ENCODE assay signal across 1 cellular context in the genomic region with DNA sequence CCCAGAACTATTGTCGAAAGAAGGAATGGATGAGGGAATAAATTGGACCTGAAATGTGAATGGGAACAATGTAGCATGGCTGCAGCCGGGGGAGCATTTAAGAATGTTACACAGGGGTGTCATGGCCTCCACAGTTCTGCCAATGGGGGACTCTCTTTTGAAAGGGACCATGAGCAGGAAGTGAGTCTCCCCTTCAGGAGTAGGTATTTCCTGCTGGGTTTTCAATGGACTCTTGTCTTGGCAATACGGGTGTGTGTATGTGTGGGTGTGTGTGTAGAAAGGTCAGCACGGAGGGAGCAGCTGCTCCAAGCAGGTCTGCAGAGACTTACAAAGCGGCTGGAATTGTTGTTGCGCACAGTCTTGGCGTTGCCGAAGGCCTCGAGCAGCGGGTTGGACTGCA.
TF ChIP-seq lines count a peak whose summit lies in the region.

No MANE protein-coding gene starts in this region.

TF ChIP-seq in K562, 482 proteins besides CTCF, POLR2A, EP300 and RAD21 (continues in another document):
- no peak for TF ChIP-seq ZNF431 (CRISPR knock-in tag; IDR thresholded peaks at IDR 0.05)
- TF ChIP-seq ZBTB43 (CRISPR knock-in tag; IDR thresholded peaks at IDR 0.05), result no peak
- TF ChIP-seq RBM15 (IDR thresholded peaks at IDR 0.05; ENCODE audit: insufficient read depth, low read length), result no peak
- TF ChIP-seq BRF1 (IDR thresholded peaks at IDR 0.05; ENCODE audit: borderline replicate concordance, extremely low read depth, insufficient read length), result no peak
- peak; percentile 97 for TF ChIP-seq GABPB1 (CRISPR knock-in tag; IDR thresholded peaks at IDR 0.05)
- TF ChIP-seq FOXP1 (CRISPR knock-in tag; IDR thresholded peaks at IDR 0.05), result 0 out of 2 replicates have a peak, but pooled peaks have one; percentile 27
- no peak for TF ChIP-seq MEF2D (tag; conservative IDR thresholded peaks at IDR 0.05; ENCODE audit: low read depth)
- peak; percentile 95 for TF ChIP-seq PHF20 (IDR thresholded peaks at IDR 0.05; ENCODE audit: partially characterized antibody)
- TF ChIP-seq SIX5 (IDR thresholded peaks at IDR 0.05; ENCODE audit: borderline replicate concordance in 1 of 2, insufficient read depth in 1 of 2, low read depth in 1 of 2, low read length in 2 of 2), result peak; percentile 74 to 88
- no peak for TF ChIP-seq BDP1 (IDR thresholded peaks at IDR 0.05; ENCODE audit: insufficient read depth, insufficient read length)
- TF ChIP-seq DIDO1 (tag; IDR thresholded peaks at IDR 0.05; ENCODE audit: low read depth), result peak; percentile 90
- TF ChIP-seq HCFC1 (IDR thresholded peaks at IDR 0.05; ENCODE audit: low read depth, low read length), result peak; percentile 90
- TF ChIP-seq ZNF311 (CRISPR knock-in tag; IDR thresholded peaks at IDR 0.05), result no peak
- TF ChIP-seq, protein P1, sequence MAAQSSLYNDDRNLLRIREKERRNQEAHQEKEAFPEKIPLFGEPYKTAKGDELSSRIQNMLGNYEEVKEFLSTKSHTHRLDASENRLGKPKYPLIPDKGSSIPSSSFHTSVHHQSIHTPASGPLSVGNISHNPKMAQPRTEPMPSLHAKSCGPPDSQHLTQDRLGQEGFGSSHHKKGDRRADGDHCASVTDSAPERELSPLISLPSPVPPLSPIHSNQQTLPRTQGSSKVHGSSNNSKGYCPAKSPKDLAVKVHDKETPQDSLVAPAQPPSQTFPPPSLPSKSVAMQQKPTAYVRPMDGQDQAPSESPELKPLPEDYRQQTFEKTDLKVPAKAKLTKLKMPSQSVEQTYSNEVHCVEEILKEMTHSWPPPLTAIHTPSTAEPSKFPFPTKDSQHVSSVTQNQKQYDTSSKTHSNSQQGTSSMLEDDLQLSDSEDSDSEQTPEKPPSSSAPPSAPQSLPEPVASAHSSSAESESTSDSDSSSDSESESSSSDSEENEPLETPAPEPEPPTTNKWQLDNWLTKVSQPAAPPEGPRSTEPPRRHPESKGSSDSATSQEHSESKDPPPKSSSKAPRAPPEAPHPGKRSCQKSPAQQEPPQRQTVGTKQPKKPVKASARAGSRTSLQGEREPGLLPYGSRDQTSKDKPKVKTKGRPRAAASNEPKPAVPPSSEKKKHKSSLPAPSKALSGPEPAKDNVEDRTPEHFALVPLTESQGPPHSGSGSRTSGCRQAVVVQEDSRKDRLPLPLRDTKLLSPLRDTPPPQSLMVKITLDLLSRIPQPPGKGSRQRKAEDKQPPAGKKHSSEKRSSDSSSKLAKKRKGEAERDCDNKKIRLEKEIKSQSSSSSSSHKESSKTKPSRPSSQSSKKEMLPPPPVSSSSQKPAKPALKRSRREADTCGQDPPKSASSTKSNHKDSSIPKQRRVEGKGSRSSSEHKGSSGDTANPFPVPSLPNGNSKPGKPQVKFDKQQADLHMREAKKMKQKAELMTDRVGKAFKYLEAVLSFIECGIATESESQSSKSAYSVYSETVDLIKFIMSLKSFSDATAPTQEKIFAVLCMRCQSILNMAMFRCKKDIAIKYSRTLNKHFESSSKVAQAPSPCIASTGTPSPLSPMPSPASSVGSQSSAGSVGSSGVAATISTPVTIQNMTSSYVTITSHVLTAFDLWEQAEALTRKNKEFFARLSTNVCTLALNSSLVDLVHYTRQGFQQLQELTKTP (IDR thresholded peaks at IDR 0.05; ENCODE audit: low read depth in 1 of 2, partially characterized antibody in 2 of 2), result peak in 1 of 2 experiments; percentile 29
- peak; percentile 94 for TF ChIP-seq NFATC3 (IDR thresholded peaks at IDR 0.05)
- no peak for TF ChIP-seq FOSL1 (tag; conservative IDR thresholded peaks at IDR 0.05)
- TF ChIP-seq TEAD1 (CRISPR knock-in tag; IDR thresholded peaks at IDR 0.05), result peak in 1 of 2 experiments; percentile 62; a peak in 1 of 4 replicates
- no peak for TF ChIP-seq RBBP5 (IDR thresholded peaks at IDR 0.05; ENCODE audit: borderline replicate concordance, insufficient read depth, low read length, poor library complexity, severe bottlenecking)
- TF ChIP-seq TCF3 (CRISPR knock-in tag; IDR thresholded peaks at IDR 0.05), result no peak
- TF ChIP-seq PHF8 (IDR thresholded peaks at IDR 0.05; ENCODE audit: borderline replicate concordance, low read length), result no peak
- TF ChIP-seq KLF6 (CRISPR knock-in tag; IDR thresholded peaks at IDR 0.05; ENCODE audit: borderline replicate concordance), result no peak
- TF ChIP-seq MYC (IDR thresholded peaks at IDR 0.05; ENCODE audit: low read depth, low read length), result no peak
- no peak for TF ChIP-seq MYC (CRISPR knock-in tag; IDR thresholded peaks at IDR 0.05; ENCODE audit: borderline replicate concordance, low read depth)
- no peak for TF ChIP-seq ZNF668 (CRISPR knock-in tag; IDR thresholded peaks at IDR 0.05)
- TF ChIP-seq ILK (tag; IDR thresholded peaks at IDR 0.05; ENCODE audit: borderline replicate concordance, low read depth), result no peak
- TF ChIP-seq TOE1 (IDR thresholded peaks at IDR 0.05; ENCODE audit: borderline replicate concordance), result no peak
- no peak for TF ChIP-seq TOE1 (CRISPR knock-in tag; IDR thresholded peaks at IDR 0.05; ENCODE audit: borderline replicate concordance, low read depth)
- TF ChIP-seq, protein P2, sequence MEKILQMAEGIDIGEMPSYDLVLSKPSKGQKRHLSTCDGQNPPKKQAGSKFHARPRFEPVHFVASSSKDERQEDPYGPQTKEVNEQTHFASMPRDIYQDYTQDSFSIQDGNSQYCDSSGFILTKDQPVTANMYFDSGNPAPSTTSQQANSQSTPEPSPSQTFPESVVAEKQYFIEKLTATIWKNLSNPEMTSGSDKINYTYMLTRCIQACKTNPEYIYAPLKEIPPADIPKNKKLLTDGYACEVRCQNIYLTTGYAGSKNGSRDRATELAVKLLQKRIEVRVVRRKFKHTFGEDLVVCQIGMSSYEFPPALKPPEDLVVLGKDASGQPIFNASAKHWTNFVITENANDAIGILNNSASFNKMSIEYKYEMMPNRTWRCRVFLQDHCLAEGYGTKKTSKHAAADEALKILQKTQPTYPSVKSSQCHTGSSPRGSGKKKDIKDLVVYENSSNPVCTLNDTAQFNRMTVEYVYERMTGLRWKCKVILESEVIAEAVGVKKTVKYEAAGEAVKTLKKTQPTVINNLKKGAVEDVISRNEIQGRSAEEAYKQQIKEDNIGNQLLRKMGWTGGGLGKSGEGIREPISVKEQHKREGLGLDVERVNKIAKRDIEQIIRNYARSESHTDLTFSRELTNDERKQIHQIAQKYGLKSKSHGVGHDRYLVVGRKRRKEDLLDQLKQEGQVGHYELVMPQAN (IDR thresholded peaks at IDR 0.05; ENCODE audit: borderline replicate concordance), result no peak
- TF ChIP-seq, protein P3, sequence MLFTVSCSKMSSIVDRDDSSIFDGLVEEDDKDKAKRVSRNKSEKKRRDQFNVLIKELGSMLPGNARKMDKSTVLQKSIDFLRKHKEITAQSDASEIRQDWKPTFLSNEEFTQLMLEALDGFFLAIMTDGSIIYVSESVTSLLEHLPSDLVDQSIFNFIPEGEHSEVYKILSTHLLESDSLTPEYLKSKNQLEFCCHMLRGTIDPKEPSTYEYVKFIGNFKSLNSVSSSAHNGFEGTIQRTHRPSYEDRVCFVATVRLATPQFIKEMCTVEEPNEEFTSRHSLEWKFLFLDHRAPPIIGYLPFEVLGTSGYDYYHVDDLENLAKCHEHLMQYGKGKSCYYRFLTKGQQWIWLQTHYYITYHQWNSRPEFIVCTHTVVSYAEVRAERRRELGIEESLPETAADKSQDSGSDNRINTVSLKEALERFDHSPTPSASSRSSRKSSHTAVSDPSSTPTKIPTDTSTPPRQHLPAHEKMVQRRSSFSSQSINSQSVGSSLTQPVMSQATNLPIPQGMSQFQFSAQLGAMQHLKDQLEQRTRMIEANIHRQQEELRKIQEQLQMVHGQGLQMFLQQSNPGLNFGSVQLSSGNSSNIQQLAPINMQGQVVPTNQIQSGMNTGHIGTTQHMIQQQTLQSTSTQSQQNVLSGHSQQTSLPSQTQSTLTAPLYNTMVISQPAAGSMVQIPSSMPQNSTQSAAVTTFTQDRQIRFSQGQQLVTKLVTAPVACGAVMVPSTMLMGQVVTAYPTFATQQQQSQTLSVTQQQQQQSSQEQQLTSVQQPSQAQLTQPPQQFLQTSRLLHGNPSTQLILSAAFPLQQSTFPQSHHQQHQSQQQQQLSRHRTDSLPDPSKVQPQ (CRISPR knock-in tag; IDR thresholded peaks at IDR 0.05; ENCODE audit: borderline replicate concordance), result no peak
- TF ChIP-seq, protein P4, sequence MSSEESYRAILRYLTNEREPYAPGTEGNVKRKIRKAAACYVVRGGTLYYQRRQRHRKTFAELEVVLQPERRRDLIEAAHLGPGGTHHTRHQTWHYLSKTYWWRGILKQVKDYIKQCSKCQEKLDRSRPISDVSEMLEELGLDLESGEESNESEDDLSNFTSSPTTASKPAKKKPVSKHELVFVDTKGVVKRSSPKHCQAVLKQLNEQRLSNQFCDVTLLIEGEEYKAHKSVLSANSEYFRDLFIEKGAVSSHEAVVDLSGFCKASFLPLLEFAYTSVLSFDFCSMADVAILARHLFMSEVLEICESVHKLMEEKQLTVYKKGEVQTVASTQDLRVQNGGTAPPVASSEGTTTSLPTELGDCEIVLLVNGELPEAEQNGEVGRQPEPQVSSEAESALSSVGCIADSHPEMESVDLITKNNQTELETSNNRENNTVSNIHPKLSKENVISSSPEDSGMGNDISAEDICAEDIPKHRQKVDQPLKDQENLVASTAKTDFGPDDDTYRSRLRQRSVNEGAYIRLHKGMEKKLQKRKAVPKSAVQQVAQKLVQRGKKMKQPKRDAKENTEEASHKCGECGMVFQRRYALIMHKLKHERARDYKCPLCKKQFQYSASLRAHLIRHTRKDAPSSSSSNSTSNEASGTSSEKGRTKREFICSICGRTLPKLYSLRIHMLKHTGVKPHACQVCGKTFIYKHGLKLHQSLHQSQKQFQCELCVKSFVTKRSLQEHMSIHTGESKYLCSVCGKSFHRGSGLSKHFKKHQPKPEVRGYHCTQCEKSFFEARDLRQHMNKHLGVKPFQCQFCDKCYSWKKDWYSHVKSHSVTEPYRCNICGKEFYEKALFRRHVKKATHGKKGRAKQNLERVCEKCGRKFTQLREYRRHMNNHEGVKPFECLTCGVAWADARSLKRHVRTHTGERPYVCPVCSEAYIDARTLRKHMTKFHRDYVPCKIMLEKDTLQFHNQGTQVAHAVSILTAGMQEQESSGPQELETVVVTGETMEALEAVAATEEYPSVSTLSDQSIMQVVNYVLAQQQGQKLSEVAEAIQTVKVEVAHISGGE (CRISPR knock-in tag; IDR thresholded peaks at IDR 0.05), result peak in 2 of 3 experiments; percentile 86 to 98; a peak in 4 of 6 replicates
- TF ChIP-seq, protein P5, sequence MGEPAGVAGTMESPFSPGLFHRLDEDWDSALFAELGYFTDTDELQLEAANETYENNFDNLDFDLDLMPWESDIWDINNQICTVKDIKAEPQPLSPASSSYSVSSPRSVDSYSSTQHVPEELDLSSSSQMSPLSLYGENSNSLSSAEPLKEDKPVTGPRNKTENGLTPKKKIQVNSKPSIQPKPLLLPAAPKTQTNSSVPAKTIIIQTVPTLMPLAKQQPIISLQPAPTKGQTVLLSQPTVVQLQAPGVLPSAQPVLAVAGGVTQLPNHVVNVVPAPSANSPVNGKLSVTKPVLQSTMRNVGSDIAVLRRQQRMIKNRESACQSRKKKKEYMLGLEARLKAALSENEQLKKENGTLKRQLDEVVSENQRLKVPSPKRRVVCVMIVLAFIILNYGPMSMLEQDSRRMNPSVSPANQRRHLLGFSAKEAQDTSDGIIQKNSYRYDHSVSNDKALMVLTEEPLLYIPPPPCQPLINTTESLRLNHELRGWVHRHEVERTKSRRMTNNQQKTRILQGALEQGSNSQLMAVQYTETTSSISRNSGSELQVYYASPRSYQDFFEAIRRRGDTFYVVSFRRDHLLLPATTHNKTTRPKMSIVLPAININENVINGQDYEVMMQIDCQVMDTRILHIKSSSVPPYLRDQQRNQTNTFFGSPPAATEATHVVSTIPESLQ (CRISPR knock-in tag; IDR thresholded peaks at IDR 0.05), result no peak
- no peak for TF ChIP-seq FOXK1 (CRISPR knock-in tag; IDR thresholded peaks at IDR 0.05; ENCODE audit: borderline replicate concordance)
- TF ChIP-seq TCF7L2 (IDR thresholded peaks at IDR 0.05; ENCODE audit: low read depth, low read length), result 0 out of 2 replicates have a peak, but pooled peaks have one; percentile 42
- TF ChIP-seq CSDE1 (IDR thresholded peaks at IDR 0.05), result no peak
- TF ChIP-seq, protein P6, sequence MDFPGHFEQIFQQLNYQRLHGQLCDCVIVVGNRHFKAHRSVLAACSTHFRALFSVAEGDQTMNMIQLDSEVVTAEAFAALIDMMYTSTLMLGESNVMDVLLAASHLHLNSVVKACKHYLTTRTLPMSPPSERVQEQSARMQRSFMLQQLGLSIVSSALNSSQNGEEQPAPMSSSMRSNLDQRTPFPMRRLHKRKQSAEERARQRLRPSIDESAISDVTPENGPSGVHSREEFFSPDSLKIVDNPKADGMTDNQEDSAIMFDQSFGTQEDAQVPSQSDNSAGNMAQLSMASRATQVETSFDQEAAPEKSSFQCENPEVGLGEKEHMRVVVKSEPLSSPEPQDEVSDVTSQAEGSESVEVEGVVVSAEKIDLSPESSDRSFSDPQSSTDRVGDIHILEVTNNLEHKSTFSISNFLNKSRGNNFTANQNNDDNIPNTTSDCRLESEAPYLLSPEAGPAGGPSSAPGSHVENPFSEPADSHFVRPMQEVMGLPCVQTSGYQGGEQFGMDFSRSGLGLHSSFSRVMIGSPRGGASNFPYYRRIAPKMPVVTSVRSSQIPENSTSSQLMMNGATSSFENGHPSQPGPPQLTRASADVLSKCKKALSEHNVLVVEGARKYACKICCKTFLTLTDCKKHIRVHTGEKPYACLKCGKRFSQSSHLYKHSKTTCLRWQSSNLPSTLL (IDR thresholded peaks at IDR 0.05), result no peak
- TF ChIP-seq IFI16 (CRISPR knock-in tag; IDR thresholded peaks at IDR 0.05), result no peak
- TF ChIP-seq, protein P7, sequence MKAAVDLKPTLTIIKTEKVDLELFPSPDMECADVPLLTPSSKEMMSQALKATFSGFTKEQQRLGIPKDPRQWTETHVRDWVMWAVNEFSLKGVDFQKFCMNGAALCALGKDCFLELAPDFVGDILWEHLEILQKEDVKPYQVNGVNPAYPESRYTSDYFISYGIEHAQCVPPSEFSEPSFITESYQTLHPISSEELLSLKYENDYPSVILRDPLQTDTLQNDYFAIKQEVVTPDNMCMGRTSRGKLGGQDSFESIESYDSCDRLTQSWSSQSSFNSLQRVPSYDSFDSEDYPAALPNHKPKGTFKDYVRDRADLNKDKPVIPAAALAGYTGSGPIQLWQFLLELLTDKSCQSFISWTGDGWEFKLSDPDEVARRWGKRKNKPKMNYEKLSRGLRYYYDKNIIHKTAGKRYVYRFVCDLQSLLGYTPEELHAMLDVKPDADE (conservative IDR thresholded peaks at IDR 0.05; ENCODE audit: control insufficient read depth, low read depth, low read length), result peak; percentile 81; the same call in 1 of the 2 replicates
- TF ChIP-seq PHTF2 (CRISPR knock-in tag; IDR thresholded peaks at IDR 0.05), result no peak
- TF ChIP-seq EHMT2 (IDR thresholded peaks at IDR 0.05), result peak; percentile 91
- TF ChIP-seq CBX3 (IDR thresholded peaks at IDR 0.05; ENCODE audit: borderline replicate concordance in 1 of 2, low read length in 2 of 2), result peak in 1 of 2 experiments; percentile 95; a peak in 2 of 3 replicates
- no peak for TF ChIP-seq RBM25 (IDR thresholded peaks at IDR 0.05; ENCODE audit: low read depth, low read length, severe bottlenecking)
- TF ChIP-seq RBM17 (IDR thresholded peaks at IDR 0.05; ENCODE audit: borderline replicate concordance, low read depth, low read length), result no peak
- no peak for TF ChIP-seq HMG20A (CRISPR knock-in tag; conservative IDR thresholded peaks at IDR 0.05)
- TF ChIP-seq NELFE (IDR thresholded peaks at IDR 0.05; ENCODE audit: insufficient read depth, insufficient read length), result no peak
